Comparison of ENCODE assay signal across 7 cellular contexts in the genomic region with DNA sequence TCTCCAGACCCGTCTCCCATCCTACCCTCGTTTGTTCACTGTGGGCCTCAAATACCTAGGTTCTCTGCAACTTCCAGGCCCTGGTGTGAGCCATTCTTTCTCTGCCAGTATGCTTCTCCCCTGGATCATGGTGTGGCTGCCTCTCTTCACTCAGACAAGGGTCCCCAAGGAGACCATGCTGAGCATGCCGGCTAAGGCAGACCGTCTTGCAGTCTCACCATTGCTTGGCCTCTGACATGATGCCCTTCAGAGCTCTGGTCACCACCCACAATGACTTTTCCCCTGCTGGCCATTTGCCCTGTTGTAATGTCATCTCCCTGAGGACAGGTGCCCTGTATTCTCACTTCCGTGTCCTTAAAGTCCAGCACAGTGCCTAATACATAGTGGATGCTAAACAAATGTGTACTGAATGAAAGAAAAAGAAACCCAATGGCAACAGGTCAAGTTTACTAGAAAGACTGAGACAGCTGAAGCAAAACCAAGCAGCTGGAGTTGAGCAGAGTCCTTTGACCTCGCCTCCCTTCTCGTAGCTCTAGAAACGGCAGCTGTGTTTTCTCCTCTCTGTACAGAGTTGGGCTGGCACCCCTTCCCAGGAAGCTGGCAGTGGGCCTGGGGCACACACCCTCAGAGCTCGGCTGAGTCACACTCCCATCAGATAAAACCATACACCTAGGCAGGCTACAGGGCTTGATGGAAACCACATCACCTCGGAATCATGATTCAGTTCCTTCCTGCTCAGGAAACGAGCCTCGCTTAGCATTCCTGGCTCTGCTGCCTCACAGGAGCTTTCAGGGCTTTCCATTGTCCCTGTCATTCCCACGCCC. TPM values are rescaled to one million over a fixed set of nuclear protein-coding genes. Genes with fewer than 3 reads are reported as not detected.
DNase-seq lines count a peak whose midpoint lies in the region; ATAC-seq and TF ChIP-seq lines count a peak whose summit lies in the region.

No MANE protein-coding gene starts in this region.

- H3K4me1 ChIP-seq in Karpas-422 (ENCODE audit: low read length) (peaks cover 28% of the 10 kb centered on the region), mucosa of stomach (ENCODE audit: control insufficient read depth, insufficient read depth, low read length) (peaks cover 72% of the 10 kb centered on the region), urinary bladder (ENCODE audit: insufficient read depth) (no peaks in the 10 kb centered on the region), HAP-1 (no peaks in the 10 kb centered on the region)

- in situ Hi-C loops in HAP-1 (cut with MboI; ENCODE audit: low sequenced_read_pairs): no loop called here

- H3K27me3 ChIP-seq in Karpas-422 (ENCODE audit: low read length) (no peaks in the 10 kb centered on the region), dorsolateral prefrontal cortex (no peaks in the 10 kb centered on the region), mucosa of stomach (ENCODE audit: control insufficient read depth, insufficient read depth, low read length) (no peaks in the 10 kb centered on the region), HAP-1 (ENCODE audit: low read depth) (no peaks in the 10 kb centered on the region)

- peaks cover 41% of the 10 kb centered on the region for H4K20me1 ChIP-seq in Karpas-422 (ENCODE audit: insufficient read depth, low read depth, low read length)

- no peak for ATAC-seq in HG03469 (IDR thresholded peaks at IDR 0.05; ENCODE audit: unreplicated experiment)

- H3K79me2 ChIP-seq in Karpas-422 (ENCODE audit: low read length): peaks cover 25% of the 10 kb centered on the region

- H2AFZ ChIP-seq in Karpas-422 (ENCODE audit: low read length): no peak overlapping the region

- 29% methylated on average over 13 of the region's 13 CpGs for WGBS in urinary bladder

- H3K4me3 ChIP-seq in Karpas-422 (ENCODE audit: low read length) (no peak overlapping the region), dorsolateral prefrontal cortex (no peak overlapping the region), mucosa of stomach (ENCODE audit: low read length) (no peak overlapping the region), urinary bladder (ENCODE audit: low read depth, low read length) (no peak overlapping the region), HAP-1 (no peak overlapping the region)

- H3K36me3 ChIP-seq in Karpas-422 (ENCODE audit: insufficient read depth, low read length) (peaks cover 32% of the 10 kb centered on the region), mucosa of stomach (ENCODE audit: control insufficient read depth, insufficient read depth, low read length) (peaks cover 7% of the 10 kb centered on the region), urinary bladder (ENCODE audit: insufficient read depth) (peaks cover 7% of the 10 kb centered on the region), HAP-1 (replicated peaks) (peaks cover 34% of the 10 kb centered on the region)

- H3K9ac ChIP-seq in Karpas-422 (ENCODE audit: low read length) (no peak overlapping the region), mucosa of stomach (ENCODE audit: low read length) (peak overlapping the region; percentile 46)

- H3K27ac ChIP-seq in Karpas-422 (ENCODE audit: low read length) (peak overlapping the region; percentile 39; the same call in 1 of the 2 replicates), dorsolateral prefrontal cortex (peak overlapping the region in 43 of 59 donors; percentile 0 to 71 (median 40)), urinary bladder (ENCODE audit: low read depth) (peak overlapping the region; percentile 12)

- no peaks in the 10 kb centered on the region for H3K9me2 ChIP-seq in Karpas-422 (replicated peaks; ENCODE audit: insufficient read depth, low read length)

- no peaks in the 10 kb centered on the region for H3K9me3 ChIP-seq in Karpas-422 (ENCODE audit: low read length)
- no peaks in the 10 kb centered on the region for H3K9me3 ChIP-seq in mucosa of stomach (ENCODE audit: control insufficient read depth, low read length)
- no peaks in the 10 kb centered on the region for H3K9me3 ChIP-seq in HAP-1

- no peak overlapping the region for H3K4me2 ChIP-seq in Karpas-422 (ENCODE audit: low read depth, low read length, poor library complexity, severe bottlenecking)

- intact Hi-C loops in dorsolateral prefrontal cortex (cut with DNase I): no loop called here

- DNase-seq in Karpas-422 (no peak), dorsolateral prefrontal cortex (no peak), HAP-1 (ENCODE audit: low spot score in 2 of 2) (no peak)
- peak; percentile 57 for DNase-seq in activated CD4-positive, alpha-beta T cell treated with anti-CD3 and anti-CD28 coated beads for 48 hours

- no peak for TF ChIP-seq CTCF in dorsolateral prefrontal cortex (IDR thresholded peaks at IDR 0.05 in 54 of 56, conservative IDR thresholded peaks at IDR 0.05 in 2 of 56; ENCODE audit: low read depth in 1 of 56, partially characterized antibody in 56 of 56)

RNA-seq across cellular contexts. Expression of a gene that starts 8.6 kb away (rescaled TPM):
- total RNA-seq in Karpas-422 (2014; rRNA removed; shearing (Covaris generic); ENCODE audit: low replicate concordance): 7.4 and 26.5 TPM in 2 replicates
- total RNA-seq in dorsolateral prefrontal cortex (1 to 10 TPM in 31 of 120 experiments, under 1 TPM in 74, not detected in 15; 0.25 to 5.2 (median 0.78) TPM), urinary bladder (0.11 TPM)
- polyA plus RNA-seq in urinary bladder: 0.33 TPM

RNA-seq across cellular contexts. Expression of a gene that starts 18.8 kb away (rescaled TPM):
- total RNA-seq in Karpas-422 (2014; rRNA removed; shearing (Covaris generic); ENCODE audit: low replicate concordance): 24.8 and 41.6 TPM in 2 replicates
- total RNA-seq in dorsolateral prefrontal cortex (10 to 100 TPM; 34.8 to 81.1 (median 55.4) TPM), urinary bladder (24.1 TPM)
- polyA plus RNA-seq in urinary bladder: 56.7 TPM

RNA-seq across cellular contexts. Expression of a gene that starts 22.2 kb away (rescaled TPM):
- 42.0 and 76.3 TPM in 2 replicates for total RNA-seq in Karpas-422 (2014; rRNA removed; shearing (Covaris generic); ENCODE audit: low replicate concordance)
- total RNA-seq in dorsolateral prefrontal cortex: 10 to 100 TPM; 20.8 to 63.7 (median 47.3) TPM
- total RNA-seq in urinary bladder: 36.7 TPM
- polyA plus RNA-seq in urinary bladder: 75.3 TPM

RNA-seq across cellular contexts. Expression of a gene that starts 28.8 kb away (rescaled TPM):
- 25.5 and 35.4 TPM in 2 replicates for total RNA-seq in Karpas-422 (2014; rRNA removed; shearing (Covaris generic); ENCODE audit: low replicate concordance)
- total RNA-seq in dorsolateral prefrontal cortex: 10 to 100 TPM in 119 of 120 experiments, 1 to 10 TPM in 1; 9.8 to 25.1 (median 17.6) TPM
- total RNA-seq in urinary bladder: 12.3 TPM
- polyA plus RNA-seq in urinary bladder: 27.1 TPM
